In genomic region chr18:7760967-7761946, GRCh38 we compare ENCODE assay signal across 2 cellular contexts.
TF ChIP-seq lines count a peak whose summit lies in the region.

No MANE protein-coding gene starts in this region.

TF ChIP-seq in SK-N-SH treated with all-trans-retinoic acid at 6 μM for 48 hours, 23 proteins besides CTCF, POLR2A, EP300 and RAD21:
- TF ChIP-seq ARNTL (CRISPR knock-in tag; IDR thresholded peaks at IDR 0.05; ENCODE audit: borderline replicate concordance, low read depth) (no peak), GLIS3 (CRISPR knock-in tag; IDR thresholded peaks at IDR 0.05) (no peak), SNAI2 (CRISPR knock-in tag; IDR thresholded peaks at IDR 0.05) (0 out of 2 replicates have a peak, but pooled peaks have one; percentile 55), ISL1 (CRISPR knock-in tag; IDR thresholded peaks at IDR 0.05) (peak; percentile 74), ZFP3 (CRISPR knock-in tag; IDR thresholded peaks at IDR 0.05) (0 out of 2 replicates have a peak, but pooled peaks have one; percentile 14)

TF ChIP-seq in SK-N-SH, 30 proteins besides CTCF, POLR2A, EP300 and RAD21:
- TF ChIP-seq IRF3 (IDR thresholded peaks at IDR 0.05; ENCODE audit: low read depth, low read length): no peak
- TF ChIP-seq USF2 (IDR thresholded peaks at IDR 0.05; ENCODE audit: borderline replicate concordance, low read depth, low read length): no peak
- TF ChIP-seq NFIC (IDR thresholded peaks at IDR 0.05; ENCODE audit: borderline replicate concordance): no peak
- TF ChIP-seq REST (IDR thresholded peaks at IDR 0.05; ENCODE audit: low read depth, low read length): no peak
- no peak for TF ChIP-seq TCF12 (IDR thresholded peaks at IDR 0.05)
- TF ChIP-seq TAF1 (IDR thresholded peaks at IDR 0.05; ENCODE audit: borderline replicate concordance, low read depth, low read length): no peak
- no peak for TF ChIP-seq JUND (IDR thresholded peaks at IDR 0.05)
- TF ChIP-seq GABPA (IDR thresholded peaks at IDR 0.05; ENCODE audit: low read depth): no peak
- TF ChIP-seq TEAD4 (IDR thresholded peaks at IDR 0.05; ENCODE audit: borderline replicate concordance, insufficient read depth): no peak
- TF ChIP-seq SMC3 (IDR thresholded peaks at IDR 0.05; ENCODE audit: low read depth, low read length): no peak
- no peak for TF ChIP-seq RFX5 (IDR thresholded peaks at IDR 0.05; ENCODE audit: low read length)
